Comparison of ENCODE assay signal across 1 cellular context in genomic region chr3:167166594-167167253, GRCh38.
TF ChIP-seq lines count a peak whose summit lies in the region.

No MANE protein-coding gene starts in this region.

TF ChIP-seq in GM23338, 12 proteins besides CTCF, POLR2A, EP300 and RAD21 (continued from another document):
- TF ChIP-seq REST (IDR thresholded peaks at IDR 0.05; ENCODE audit: unreplicated experiment), result no peak
